15 cellular contexts compared by ENCODE assay signal in the genomic region with DNA sequence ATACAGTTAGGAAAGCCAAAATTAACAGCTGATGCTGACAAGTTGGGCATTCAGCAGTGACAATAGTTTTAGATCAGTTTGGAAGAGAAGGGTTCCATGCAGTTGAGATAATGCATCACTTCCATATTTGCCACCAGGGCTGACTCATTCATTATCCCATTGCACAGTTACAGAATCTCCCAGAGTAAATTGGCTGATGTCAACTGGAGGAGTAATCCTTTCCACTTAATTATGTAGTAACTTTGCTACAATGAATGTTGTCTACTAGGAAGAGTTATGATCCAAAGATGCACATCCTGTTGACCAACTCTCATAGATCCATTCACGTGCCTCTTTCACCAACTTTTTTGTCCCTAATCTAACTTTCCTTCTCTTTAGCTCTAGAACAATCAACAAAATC.
DNase-seq lines count a peak whose midpoint lies in the region; ATAC-seq and TF ChIP-seq lines count a peak whose summit lies in the region.
"Had no signal": no experiment of that assay in that cellular context is flagged by ENCODE, and none has a peak within 500 bp of the region (broad histone marks: within the 10 kb centered on the region; RNA-seq: fewer than 3 reads in every experiment).

No MANE protein-coding gene starts in this region.

- no peaks in the 10 kb centered on the region for H3K9me3 Mint-ChIP-seq in endodermal cell

- POLR2A ChIA-PET in IMR-90 (lab: Charles Lee; ENCODE audit: unreplicated experiment), result no interaction called here

- ATAC-seq in IMR-90 (ENCODE audit: low read depth), result peak; percentile 46; the same call in 1 of the 2 replicates
- no peak for ATAC-seq in activated CD4-positive, CD25-positive, alpha-beta regulatory T cell treated with anti-CD3 and anti-CD28 coated beads, Interleukin-2, amount 50 U/mL, for 24 hours
- ATAC-seq in HG03521 (IDR thresholded peaks at IDR 0.05; ENCODE audit: unreplicated experiment), result no peak

- H2AFZ ChIP-seq in IMR-90 (replicated peaks; ENCODE audit: low read length, poor library complexity), result no peak overlapping the region

- H3K18ac ChIP-seq in IMR-90 (ENCODE audit: low read depth, low read length), result no peak overlapping the region

- H4K20me1 ChIP-seq in IMR-90 (ENCODE audit: insufficient read depth, low read length), result no peaks in the 10 kb centered on the region
- H4K20me1 ChIP-seq: BLaER1 treated with 17β-estradiol and CSF1 and Interleukin-3, amounts not matched to agents 10 nM and 100 nM had no signal

- no peak overlapping the region for H3K4me3 Mint-ChIP-seq in endodermal cell
- H3K4me3 Mint-ChIP-seq: CD4-positive, alpha-beta T cell; HFFc6 had no signal

- peaks cover 16% of the 10 kb centered on the region for H3K4me1 Mint-ChIP-seq in endodermal cell

- no peak for TF ChIP-seq POLR2A in IMR-90 (IDR thresholded peaks at IDR 0.05; ENCODE audit: low read depth, low read length)

- DNase-seq in IMR-90, result peak; percentile 3
- DNase-seq in RKO (ENCODE audit: low spot score), result peak; percentile 0
- peak; percentile 7 for DNase-seq in iris pigment epithelial cell (ENCODE audit: low read depth)
- no peak for DNase-seq in endodermal cell
- DNase-seq in foreskin melanocyte, result no peak
- DNase-seq: AML-193; Calu3; CD4-positive, alpha-beta T cell; DMS 273 treated with DMSO at 0.1 percent for 48 hours; HCEC 1CT; HFFc6 had no signal

- no peak overlapping the region for H3K14ac ChIP-seq in IMR-90 (replicated peaks; ENCODE audit: low read depth, low read length)

- no peak overlapping the region for H2BK5ac ChIP-seq in IMR-90 (ENCODE audit: low read depth, low read length, poor library complexity, severe bottlenecking)

- TF ChIP-seq CTCF in IMR-90 (conservative IDR thresholded peaks at IDR 0.05; ENCODE audit: low read depth, low read length) (no peak), endodermal cell (conservative IDR thresholded peaks at IDR 0.05) (no peak)

- H3K23ac ChIP-seq in IMR-90 (ENCODE audit: low read depth, low read length), result no peak overlapping the region

- no peaks in the 10 kb centered on the region for H3K36me3 Mint-ChIP-seq in endodermal cell (ENCODE audit: low read depth)

- no peak overlapping the region for H4K91ac ChIP-seq in IMR-90 (ENCODE audit: insufficient read depth, low read depth, low read length)

- H3K56ac ChIP-seq in IMR-90 (ENCODE audit: extremely low read depth, insufficient read depth, low read length), result no peak overlapping the region

- H3K9ac ChIP-seq in IMR-90 (ENCODE audit: low read depth, low read length) (no peak overlapping the region), endodermal cell (ENCODE audit: extremely low read depth, low read length, poor library complexity, severe bottlenecking) (no peak overlapping the region)
- H3K9ac ChIP-seq: BLaER1 treated with 17β-estradiol and CSF1 and Interleukin-3, amounts not matched to agents 10 nM and 100 nM had no signal

- no peak overlapping the region for H2AK5ac ChIP-seq in IMR-90 (ENCODE audit: low read depth, low read length)

- H2BK120ac ChIP-seq in IMR-90 (ENCODE audit: low read depth, low read length), result no peak overlapping the region

- no peak overlapping the region for H3K4me2 ChIP-seq in IMR-90 (ENCODE audit: low read depth, low read length)
- H3K4me2 ChIP-seq: BLaER1 treated with 17β-estradiol and CSF1 and Interleukin-3, amounts not matched to agents 10 nM and 100 nM had no signal

- no peak overlapping the region for H3K4ac ChIP-seq in IMR-90 (ENCODE audit: low read depth, low read length)

- H4K5ac ChIP-seq in IMR-90 (ENCODE audit: low read depth, low read length), result no peak overlapping the region

- CTCF ChIA-PET in IMR-90 (lab: Yijun Ruan, JAX), result no interaction called here

- no peak for TF ChIP-seq RAD21 in IMR-90 (IDR thresholded peaks at IDR 0.05; ENCODE audit: low read length)

- H3K4me1 ChIP-seq in IMR-90 (ENCODE audit: control insufficient read depth, insufficient read depth, low read length) (no peaks in the 10 kb centered on the region), endodermal cell (ENCODE audit: control insufficient read depth, insufficient read depth, low read length) (peaks cover 4% of the 10 kb centered on the region)
- H3K4me1 ChIP-seq: BLaER1 treated with 17β-estradiol and CSF1 and Interleukin-3, amounts not matched to agents 10 nM and 100 nM had no signal

- no CpG with 5 or more reads among the region's 1 CpG for WGBS in IMR-90 (ENCODE audit: extremely low coverage in 2 of 2, insufficient read length in 1 of 2), 2 experiments
- 95 to 100% methylated on average over 1 of the region's 1 CpG for WGBS in endodermal cell (ENCODE audit: insufficient coverage in 1 of 2, insufficient read length in 1 of 2), 2 experiments

- intact Hi-C loops in IMR-90 (cut with micrococcal nuclease), result loop anchor here (10.0 kb wide), 1 partner anchor 109 kb away; no protein-coding TSS in a partner anchor

- H3K27me3 ChIP-seq in IMR-90 (ENCODE audit: control insufficient read depth, insufficient read depth, low read length), result no peaks in the 10 kb centered on the region
- H3K27me3 ChIP-seq in endodermal cell (ENCODE audit: control insufficient read depth, insufficient read depth, low read length, poor library complexity, severe bottlenecking), result no peaks in the 10 kb centered on the region
- H3K27me3 ChIP-seq: BLaER1 treated with 17β-estradiol and CSF1 and Interleukin-3, amounts not matched to agents 10 nM and 100 nM had no signal

- no peak overlapping the region for H2AK9ac ChIP-seq in IMR-90 (replicated peaks; ENCODE audit: low read depth, low read length, poor library complexity)

- H3K4me3 ChIP-seq in IMR-90 (ENCODE audit: insufficient read depth, low read depth, low read length) (no peak overlapping the region), endodermal cell (ENCODE audit: low read length) (no peak overlapping the region)
- H3K4me3 ChIP-seq: BLaER1 treated with 17β-estradiol and CSF1 and Interleukin-3, amounts not matched to agents 10 nM and 100 nM had no signal

- H3K36me3 ChIP-seq in IMR-90 (ENCODE audit: control insufficient read depth, insufficient read depth, low read length) (no peaks in the 10 kb centered on the region), endodermal cell (ENCODE audit: control insufficient read depth, insufficient read depth, low read length) (no peaks in the 10 kb centered on the region)
- H3K36me3 ChIP-seq: BLaER1 treated with 17β-estradiol and CSF1 and Interleukin-3, amounts not matched to agents 10 nM and 100 nM had no signal

- no peaks in the 10 kb centered on the region for H3K27me3 Mint-ChIP-seq in endodermal cell (ENCODE audit: insufficient read depth)
- H3K27me3 Mint-ChIP-seq: CD4-positive, alpha-beta T cell had no signal

- no TSS peak for BruUV-seq in IMR-90 (replicated peaks; lab: Mats Ljungman, UMichigan)

- no peak overlapping the region for H3K27ac ChIP-seq in IMR-90 (ENCODE audit: insufficient read depth, low read length)
- H3K27ac ChIP-seq in endodermal cell (ENCODE audit: low read depth, low read length), result no peak overlapping the region
- H3K27ac ChIP-seq: BLaER1 treated with 17β-estradiol and CSF1 and Interleukin-3, amounts not matched to agents 10 nM and 100 nM; HL-60 had no signal

- dilution Hi-C loops in IMR-90 (cut with HindIII; ENCODE audit: low sequenced_read_pairs, unreplicated experiment), result no loop called here

- H4K8ac ChIP-seq in IMR-90 (ENCODE audit: low read depth in 2 of 2, low read length in 2 of 2), result no peak overlapping the region

- H2BK15ac ChIP-seq in IMR-90 (ENCODE audit: low read depth, low read length), result no peak overlapping the region; the same call in 2 of the 3 replicates

- H3K9me3 ChIP-seq in IMR-90 (ENCODE audit: control insufficient read depth, insufficient read depth, low read length) (no peaks in the 10 kb centered on the region), endodermal cell (ENCODE audit: control insufficient read depth, low read length) (no peaks in the 10 kb centered on the region)
- H3K9me3 ChIP-seq: BLaER1 treated with 17β-estradiol and CSF1 and Interleukin-3, amounts not matched to agents 10 nM and 100 nM had no signal

- no peaks in the 10 kb centered on the region for H3K79me1 ChIP-seq in IMR-90 (ENCODE audit: low read depth in 1 of 2, low read length in 2 of 2)

- H3K27ac Mint-ChIP-seq in endodermal cell, result no peak overlapping the region
- H3K27ac Mint-ChIP-seq: CD4-positive, alpha-beta T cell; HFFc6 had no signal

- in situ Hi-C loops in IMR-90 (cut with MboI; ENCODE audit: low sequenced_read_pairs), result no loop called here

- H2BK20ac ChIP-seq in IMR-90 (ENCODE audit: low read depth, low read length), result no peak overlapping the region

- H3K9me1 ChIP-seq in IMR-90 (ENCODE audit: insufficient read depth, low read length), result no peaks in the 10 kb centered on the region; the same call in 1 of the 2 replicates

TF ChIP-seq in IMR-90, 13 proteins besides CTCF, POLR2A, EP300 and RAD21 (continues in another document):
- TF ChIP-seq MAZ (IDR thresholded peaks at IDR 0.05; ENCODE audit: borderline replicate concordance, low read depth, low read length) (no peak), RFX5 (IDR thresholded peaks at IDR 0.05; ENCODE audit: low read depth, low read length) (no peak), BHLHE40 (IDR thresholded peaks at IDR 0.05; ENCODE audit: low read depth, low read length) (no peak), FOS (IDR thresholded peaks at IDR 0.05; ENCODE audit: low read depth, low read length) (no peak), NFE2L2 (IDR thresholded peaks at IDR 0.05; ENCODE audit: low read depth, low read length) (no peak), CHD1 (IDR thresholded peaks at IDR 0.05; ENCODE audit: low read depth, low read length) (no peak), RCOR1 (IDR thresholded peaks at IDR 0.05; ENCODE audit: insufficient replicate concordance, low read length) (no peak), CEBPB (IDR thresholded peaks at IDR 0.05; ENCODE audit: low read depth, low read length) (no peak), MAFK (IDR thresholded peaks at IDR 0.05; ENCODE audit: low read depth, low read length) (no peak), SMC3 (IDR thresholded peaks at IDR 0.05; ENCODE audit: low read depth, low read length) (no peak), MXI1 (IDR thresholded peaks at IDR 0.05; ENCODE audit: borderline replicate concordance, low read depth, low read length) (no peak)
- TF ChIP-seq, protein P1, sequence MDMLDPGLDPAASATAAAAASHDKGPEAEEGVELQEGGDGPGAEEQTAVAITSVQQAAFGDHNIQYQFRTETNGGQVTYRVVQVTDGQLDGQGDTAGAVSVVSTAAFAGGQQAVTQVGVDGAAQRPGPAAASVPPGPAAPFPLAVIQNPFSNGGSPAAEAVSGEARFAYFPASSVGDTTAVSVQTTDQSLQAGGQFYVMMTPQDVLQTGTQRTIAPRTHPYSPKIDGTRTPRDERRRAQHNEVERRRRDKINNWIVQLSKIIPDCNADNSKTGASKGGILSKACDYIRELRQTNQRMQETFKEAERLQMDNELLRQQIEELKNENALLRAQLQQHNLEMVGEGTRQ (IDR thresholded peaks at IDR 0.05; ENCODE audit: low read depth, low read length), result no peak

Comparison
In these comparisons a context has a peak if more than half of its experiments do, and no peak if none do; other contexts are left out.
1. DNase-seq: peak in IMR-90 (single experiment), RKO (single experiment) and iris pigment epithelial cell (single experiment); none in endodermal cell (single experiment) and foreskin melanocyte (single experiment).